ENCODE assay signal across 20 cellular contexts in genomic region chr2:144798019-144798418, GRCh38.
DNase-seq lines count a peak whose midpoint lies in the region; ATAC-seq, FAIRE-seq and TF ChIP-seq lines count a peak whose summit lies in the region.
"Had no signal": no experiment of that assay in that cellular context is flagged by ENCODE, and none has a peak within 500 bp of the region (broad histone marks: within the 10 kb centered on the region; RNA-seq: fewer than 3 reads in every experiment).

No MANE protein-coding gene starts in this region.

- no peaks in the 10 kb centered on the region for H3K27me3 Mint-ChIP-seq in nephron progenitor cell (ENCODE audit: low read depth, poor library complexity)
- H3K27me3 Mint-ChIP-seq: B cell; CD4-positive, alpha-beta T cell; IgD-negative memory B cell had no signal

- DNase-seq in SK-N-SH (no peak), K562 (ENCODE audit: extremely low read depth in 1 of 4, low spot score in 3 of 4) (no peak), nephron progenitor cell (no peak), NCI-H524 (lab: John Stamatoyannopoulos, UW) (no peak), NCI-H2029 (lab: John Stamatoyannopoulos, UW) (no peak), MG63 (no peak)
- DNase-seq: ACHN; C1 segment of cervical spinal cord; Calu3; CD4-positive, alpha-beta T cell; DMS153; DMS79 treated with DMSO at 0.1 percent for 48 hours; EL; H9 had no signal

- H3K27me3 ChIP-seq in SK-N-SH (ENCODE audit: insufficient read depth) (no peaks in the 10 kb centered on the region), K562 (ENCODE audit: control insufficient read depth in 2 of 2, insufficient read depth in 2 of 2, low read length in 2 of 2) (no peaks in the 10 kb centered on the region), MG63 (no peaks in the 10 kb centered on the region)

- no peaks in the 10 kb centered on the region for H4K20me1 ChIP-seq in SK-N-SH (ENCODE audit: insufficient read depth)
- H4K20me1 ChIP-seq in K562 (replicated peaks; ENCODE audit: control insufficient read depth, insufficient read depth, low read length), result no peaks in the 10 kb centered on the region

- H3K4me1 Mint-ChIP-seq in nephron progenitor cell, result peaks cover 24% of the 10 kb centered on the region
- H3K4me1 Mint-ChIP-seq: B cell, IgD-negative memory B cell had no signal

- H3K9ac ChIP-seq in SK-N-SH, result no peak overlapping the region
- no peak overlapping the region for H3K9ac ChIP-seq in K562 (ENCODE audit: insufficient read depth in 1 of 2, low read depth in 2 of 2, low read length in 2 of 2)

- H3K4me3 ChIP-seq in SK-N-SH (ENCODE audit: low read depth in 2 of 2, low read length in 1 of 2) (no peak overlapping the region), K562 (no peak overlapping the region), MG63 (no peak overlapping the region)
- H3K4me3 ChIP-seq: GM23338 had no signal

- no peaks in the 10 kb centered on the region for H3K9me1 ChIP-seq in K562 (ENCODE audit: control insufficient read depth, insufficient read depth, low read length)

- in situ Hi-C loops in K562 (cut with MboI), result no loop called here

- no peaks in the 10 kb centered on the region for H3K9me3 Mint-ChIP-seq in nephron progenitor cell
- H3K9me3 Mint-ChIP-seq: CD4-positive, alpha-beta T cell; GM23338; H9 had no signal

- CTCF ChIA-PET in SK-N-SH (lab: Yijun Ruan, JAX), result interaction anchor here (1.1 kb wide), 1 partner anchor 10 kb away, joined by 3 read pairs; no protein-coding TSS in a partner anchor
- CTCF ChIA-PET in K562 (lab: Yijun Ruan, JAX; ENCODE audit: low intra/inter-chr PET ratio), result interaction anchor here (0.7 kb wide), 1 partner anchor 136 kb away, joined by 3 read pairs; no protein-coding TSS in a partner anchor

- peak overlapping the region; percentile 47 for H3K27ac Mint-ChIP-seq in nephron progenitor cell
- H3K27ac Mint-ChIP-seq: B cell; CD4-positive, alpha-beta T cell; GM23338; H9; IgD-negative memory B cell had no signal

- no peak for TF ChIP-seq RAD21 in SK-N-SH (IDR thresholded peaks at IDR 0.05; ENCODE audit: low read length)
- TF ChIP-seq RAD21 in K562 (CRISPR knock-in tag; conservative IDR thresholded peaks at IDR 0.05 in 1 of 2, IDR thresholded peaks at IDR 0.05 in 1 of 2), result no peak

- no TSS peak for BruUV-seq in K562 (replicated peaks; lab: Mats Ljungman, UMichigan)

- ATAC-seq in SK-N-SH treated with all-trans-retinoic acid at 6 μM for 48 hours, result no peak
- peak; percentile 63 for ATAC-seq in K562
- ATAC-seq: GM23338 had no signal

- POLR2A ChIA-PET in SK-N-SH (lab: Yijun Ruan, JAX) (no interaction called here), K562 (lab: Yijun Ruan, JAX) (no interaction called here)

- H3K79me2 ChIP-seq in SK-N-SH (ENCODE audit: insufficient read depth) (no peaks in the 10 kb centered on the region), K562 (ENCODE audit: control insufficient read depth, insufficient read depth, low read length) (no peaks in the 10 kb centered on the region)

- no peak overlapping the region for H3K4me3 Mint-ChIP-seq in nephron progenitor cell
- H3K4me3 Mint-ChIP-seq: B cell; CD4-positive, alpha-beta T cell; GM23338; H9; IgD-negative memory B cell had no signal

- no peaks in the 10 kb centered on the region for H3K9me2 ChIP-seq in SK-N-SH

- H3K27ac ChIP-seq in SK-N-SH (ENCODE audit: low read depth in 2 of 2, low read length in 1 of 2), result no peak overlapping the region
- H3K27ac ChIP-seq in K562 (ENCODE audit: extremely low read depth, low read depth, low read length), result no peak overlapping the region

- TF ChIP-seq CTCF in SK-N-SH (IDR thresholded peaks at IDR 0.05) (no peak), K562 (IDR thresholded peaks at IDR 0.05 in 2 of 3, conservative IDR thresholded peaks at IDR 0.05 in 1 of 3; ENCODE audit: insufficient read depth in 2 of 3, low read depth in 1 of 3, low read length in 3 of 3) (no peak), nephron progenitor cell (IDR thresholded peaks at IDR 0.05) (no peak)

- peaks cover 6% of the 10 kb centered on the region for H3F3A ChIP-seq in SK-N-SH (replicated peaks; ENCODE audit: insufficient read depth)

- TF ChIP-seq EP300 in SK-N-SH (IDR thresholded peaks at IDR 0.05; ENCODE audit: borderline replicate concordance in 1 of 2, low read depth in 1 of 2, low read length in 1 of 2) (no peak), K562 (IDR thresholded peaks at IDR 0.05; ENCODE audit: low read length) (no peak)

- no peaks in the 10 kb centered on the region for H3K9me3 ChIP-seq in SK-N-SH
- H3K9me3 ChIP-seq in K562 (replicated peaks; ENCODE audit: control insufficient read depth, insufficient read depth, low read depth, low read length), result no peaks in the 10 kb centered on the region
- H3K9me3 ChIP-seq in MG63, result no peaks in the 10 kb centered on the region

- H3K36me3 ChIP-seq in SK-N-SH (replicated peaks in 1 of 2; ENCODE audit: control insufficient read depth in 1 of 2, insufficient read depth in 2 of 2, low read length in 1 of 2) (no peaks in the 10 kb centered on the region), K562 (ENCODE audit: control insufficient read depth, insufficient read depth, low read length) (no peaks in the 10 kb centered on the region), MG63 (no peaks in the 10 kb centered on the region)

- H3K4me1 ChIP-seq in SK-N-SH (ENCODE audit: control insufficient read depth in 1 of 2, insufficient read depth in 2 of 2, low read depth in 1 of 2, low read length in 1 of 2), result peaks cover 0 to 16% of the 10 kb centered on the region in 2 experiments; a peak in 2 of 4 replicates
- peaks cover 0 to 14% of the 10 kb centered on the region in 2 experiments; a peak in 1 of 5 replicates for H3K4me1 ChIP-seq in K562 (replicated peaks in 1 of 2; ENCODE audit: control insufficient read depth in 2 of 2, insufficient read depth in 2 of 2, low read length in 2 of 2)

- H2AFZ ChIP-seq in SK-N-SH (ENCODE audit: low read depth) (no peak overlapping the region), K562 (ENCODE audit: low read depth, low read length) (peak overlapping the region; percentile 81)
- H2AFZ ChIP-seq: GM23338 had no signal

- 97% methylated on average over 2 of the region's 2 CpGs for WGBS in SK-N-SH (ENCODE audit: low lambda C conversion rate)
- 41% methylated on average over 2 of the region's 2 CpGs for WGBS in K562 (ENCODE audit: insufficient coverage, low coverage, missing lambda C conversion rate)

- no peaks in the 10 kb centered on the region for H3K36me3 Mint-ChIP-seq in nephron progenitor cell (ENCODE audit: low read depth)
- H3K36me3 Mint-ChIP-seq: IgD-negative memory B cell had no signal

- intact Hi-C loops in K562 (cut with micrococcal nuclease), result no loop called here

- no peak for FAIRE-seq in K562 (lab: Jason Lieb, UNC)
- FAIRE-seq: G401.6, GM12891 had no signal

- no peak overlapping the region for H3K4me2 ChIP-seq in SK-N-SH
- H3K4me2 ChIP-seq in K562 (ENCODE audit: insufficient read depth, low read length), result no peak overlapping the region
- H3K4me2 ChIP-seq: GM23338 had no signal

- TF ChIP-seq POLR2A in K562 (conservative IDR thresholded peaks at IDR 0.05), result no peak

TF ChIP-seq in SK-N-SH treated with all-trans-retinoic acid at 6 μM for 48 hours, 23 proteins besides CTCF, POLR2A, EP300 and RAD21:
- 0 out of 2 replicates have a peak, but pooled peaks have one; percentile 35 for TF ChIP-seq ZNF8 (CRISPR knock-in tag; IDR thresholded peaks at IDR 0.05)
- no peak for TF ChIP-seq RARB (CRISPR knock-in tag; IDR thresholded peaks at IDR 0.05)
TF ChIP-seq in SK-N-SH treated with all-trans-retinoic acid at 6 μM for 48 hours: peak in this region for 1.

TF ChIP-seq in SK-N-SH, 30 proteins besides CTCF, POLR2A, EP300 and RAD21:
- no peak for TF ChIP-seq EZH2phosphoT487 (IDR thresholded peaks at IDR 0.05; ENCODE audit: borderline replicate concordance, low read depth)
- TF ChIP-seq MXI1 (IDR thresholded peaks at IDR 0.05; ENCODE audit: low read depth, low read length), result no peak
- no peak for TF ChIP-seq RFX5 (IDR thresholded peaks at IDR 0.05; ENCODE audit: low read length)
- TF ChIP-seq FOXJ3 (CRISPR knock-in tag; IDR thresholded peaks at IDR 0.05), result no peak

TF ChIP-seq in K562, 482 proteins besides CTCF, POLR2A, EP300 and RAD21:
- TF ChIP-seq ETS2 (tag; IDR thresholded peaks at IDR 0.05; ENCODE audit: borderline replicate concordance, poor library complexity, severe bottlenecking) (no peak), HLTF (IDR thresholded peaks at IDR 0.05) (no peak), ZNF232 (CRISPR knock-in tag; IDR thresholded peaks at IDR 0.05) (no peak), SMAD2 (IDR thresholded peaks at IDR 0.05; ENCODE audit: low read depth, low read length) (no peak), ZNF79 (CRISPR knock-in tag; IDR thresholded peaks at IDR 0.05; ENCODE audit: low read depth) (no peak)
- TF ChIP-seq, protein P1, sequence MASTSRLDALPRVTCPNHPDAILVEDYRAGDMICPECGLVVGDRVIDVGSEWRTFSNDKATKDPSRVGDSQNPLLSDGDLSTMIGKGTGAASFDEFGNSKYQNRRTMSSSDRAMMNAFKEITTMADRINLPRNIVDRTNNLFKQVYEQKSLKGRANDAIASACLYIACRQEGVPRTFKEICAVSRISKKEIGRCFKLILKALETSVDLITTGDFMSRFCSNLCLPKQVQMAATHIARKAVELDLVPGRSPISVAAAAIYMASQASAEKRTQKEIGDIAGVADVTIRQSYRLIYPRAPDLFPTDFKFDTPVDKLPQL (IDR thresholded peaks at IDR 0.05; ENCODE audit: extremely low read depth, insufficient read length), result no peak
